8 cellular contexts compared by ENCODE assay signal in the genomic region with DNA sequence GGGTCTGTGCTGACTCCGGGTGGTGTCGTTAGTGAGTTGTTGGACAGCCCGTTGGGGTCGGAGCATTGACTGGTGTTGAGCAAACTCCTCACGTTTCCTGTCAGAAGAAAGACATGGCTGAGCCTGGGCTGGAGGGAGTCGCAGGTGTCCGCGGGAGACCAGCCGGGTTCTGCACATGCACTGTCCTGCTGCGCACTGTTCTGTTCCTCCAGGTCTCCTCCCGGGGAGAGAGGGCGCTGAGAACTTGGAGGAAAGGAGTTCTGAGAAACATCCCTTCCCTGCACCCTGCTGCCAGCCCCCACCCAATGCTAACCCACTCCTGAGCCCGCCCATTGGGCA. TPM values are rescaled to one million over a fixed set of nuclear protein-coding genes. Genes with fewer than 3 reads are reported as not detected.
A peak's percentile ranks its signal among the peaks of the same experiment; 100 is the strongest.
DNase-seq lines count a peak whose midpoint lies in the region; ATAC-seq, FAIRE-seq and TF ChIP-seq lines count a peak whose summit lies in the region.

No MANE protein-coding gene starts in this region.

- 0 out of 2 replicates have a peak, but pooled peaks cover 14% of the 10 kb centered on the region for H3K9me3 ChIP-seq in Caco-2
- no peaks in the 10 kb centered on the region for H3K9me3 ChIP-seq in esophagus (ENCODE audit: control insufficient read depth in 2 of 2, insufficient read depth in 1 of 2, low read depth in 1 of 2, low read length in 1 of 2)
- H3K9me3 ChIP-seq in pancreas, result no peaks in the 10 kb centered on the region

- TF ChIP-seq CTCF in Caco-2 (IDR thresholded peaks at IDR 0.05; ENCODE audit: insufficient read depth in 1 of 2, low read depth in 1 of 2, low read length in 1 of 2, severe bottlenecking in 1 of 2, unreplicated experiment in 1 of 2), result no peak
- no peak for TF ChIP-seq CTCF in RWPE1 (conservative IDR thresholded peaks at IDR 0.05; ENCODE audit: low read depth)
- no peak for TF ChIP-seq CTCF in pancreas (IDR thresholded peaks at IDR 0.05)

- 0 out of 2 replicates have a peak, but pooled peaks cover 4% of the 10 kb centered on the region for H3K4me1 ChIP-seq in Caco-2
- H3K4me1 ChIP-seq in esophagus (ENCODE audit: control insufficient read depth in 2 of 2, insufficient read depth in 2 of 2, low read length in 1 of 2), result peaks cover 0 to 7% of the 10 kb centered on the region in 2 donors
- peaks cover 0 to 3% (median 0%) of the 10 kb centered on the region in 3 donors for H3K4me1 ChIP-seq in pancreas

- peak overlapping the region; percentile 84 for H3K4me3 Mint-ChIP-seq in Caco-2 (ENCODE audit: unreplicated experiment)

- CTCF ChIA-PET in Caco-2 (lab: Charles Lee), result no interaction called here
- CTCF ChIA-PET in RWPE1 (lab: Yijun Ruan, JAX), result no interaction called here

- 38 to 40% methylated on average over 12 to 13 of the region's 13 CpGs for WGBS in esophagus, 2 donors
- WGBS in pancreas, 2 donors, result 17 to 19% methylated on average over 9 to 12 of the region's 13 CpGs

- peak overlapping the region; percentile 92 for H3K27ac ChIP-seq in RWPE1
- no peak overlapping the region for H3K27ac ChIP-seq in esophagus (ENCODE audit: low read depth in 2 of 2, low read length in 1 of 2)
- peak overlapping the region in 1 of 4 donors; percentile 93 for H3K27ac ChIP-seq in pancreas

- DNase-seq in Caco-2, result no peak
- DNase-seq in RWPE1 (ENCODE audit: low spot score), result no peak
- DNase-seq in pancreas, result peak in 2 of 6 donors; percentile 6 to 19
- no peak for DNase-seq in T1000 (lab: John Stamatoyannopoulos, UW)
- DNase-seq in AG08395 (ENCODE audit: low spot score), result no peak
- no peak for DNase-seq in NCI-H446 (lab: John Stamatoyannopoulos, UW)

- BruUV-seq in Caco-2 (replicated peaks; lab: Mats Ljungman, UMichigan), result TSS peak; percentile 21

- H3K27me3 Mint-ChIP-seq in Caco-2 (ENCODE audit: insufficient read depth, unreplicated experiment), result no peaks in the 10 kb centered on the region

- H3K4me3 ChIP-seq in Caco-2 (ENCODE audit: low read depth, low read length) (peak overlapping the region; percentile 97), esophagus (ENCODE audit: low read depth in 1 of 2, low read length in 2 of 2) (peak overlapping the region; percentile 83 to 97), pancreas (peak overlapping the region; percentile 43 to 93 (median 82))

- H3K9me3 Mint-ChIP-seq in Caco-2 (ENCODE audit: unreplicated experiment), result peaks cover 9% of the 10 kb centered on the region

- POLR2A ChIA-PET in Caco-2 (lab: Charles Lee), result no interaction called here
- POLR2A ChIA-PET in RWPE1 (lab: Yijun Ruan, JAX; ENCODE audit: low non-redundant PET), result no interaction called here

- no peaks in the 10 kb centered on the region for H3K4me1 Mint-ChIP-seq in Caco-2 (ENCODE audit: low read depth, unreplicated experiment)

- H3K36me3 ChIP-seq in Caco-2 (ENCODE audit: control insufficient read depth, insufficient read depth, low read length), result peaks cover 4% of the 10 kb centered on the region
- no peaks in the 10 kb centered on the region for H3K36me3 ChIP-seq in esophagus (ENCODE audit: control insufficient read depth in 2 of 2, insufficient read depth in 2 of 2, low read length in 1 of 2)
- H3K36me3 ChIP-seq in pancreas, result no peaks in the 10 kb centered on the region

- intact Hi-C loops in Caco-2 (cut with micrococcal nuclease; ENCODE audit: unreplicated experiment), result loop anchor here (10.0 kb wide), 1 partner anchor 136 kb away; no protein-coding TSS in a partner anchor
- intact Hi-C loops in pancreas (cut with DNase I), result no loop called here

- FAIRE-seq in pancreas (lab: Jason Lieb, UNC), result no peak

- H3K27me3 ChIP-seq in Caco-2 (replicated peaks; ENCODE audit: control insufficient read depth, insufficient read depth, low read length) (no peaks in the 10 kb centered on the region), esophagus (ENCODE audit: control insufficient read depth in 1 of 2, insufficient read depth in 2 of 2, low read length in 2 of 2) (no peaks in the 10 kb centered on the region), pancreas (no peaks in the 10 kb centered on the region)

- no peak for ATAC-seq in pancreas
- no peak for ATAC-seq in HG03354 (IDR thresholded peaks at IDR 0.05; ENCODE audit: poor library complexity, severe bottlenecking, unreplicated experiment)

- peak overlapping the region; percentile 96 for H3K27ac Mint-ChIP-seq in Caco-2 (ENCODE audit: unreplicated experiment)

- H3K36me3 Mint-ChIP-seq in Caco-2 (ENCODE audit: insufficient read depth, unreplicated experiment), result peaks cover 64% of the 10 kb centered on the region

RNA-seq across cellular contexts. Expression of gene ZNF141, which starts 1.1 kb away (rescaled TPM):
- total RNA-seq in Caco-2 (2022) (28.4 and 32.5 TPM in 2 replicates), pancreas (10 to 100 TPM in 1 of 6 donors, 1 to 10 TPM in 5; 6.8 to 14.0 (median 8.3) TPM)
- polyA plus RNA-seq in esophagus (1 to 10 TPM; 1.8 to 3.7 TPM), pancreas (1 to 10 TPM; 2.8 to 7.3 TPM)

RNA-seq across cellular contexts. Expression of gene ZNF732, which starts 33.5 kb away (rescaled TPM):
- not detected in 2 replicates for total RNA-seq in Caco-2 (2022)
- polyA plus RNA-seq in esophagus, result under 1 TPM; 0.21 to 0.45 TPM
- under 1 TPM in 4 of 6 donors, not detected in 2; 0.08 to 0.19 (median 0.09) TPM for total RNA-seq in pancreas
- under 1 TPM; 0.08 to 0.16 TPM for polyA plus RNA-seq in pancreas
